In the genomic region with DNA sequence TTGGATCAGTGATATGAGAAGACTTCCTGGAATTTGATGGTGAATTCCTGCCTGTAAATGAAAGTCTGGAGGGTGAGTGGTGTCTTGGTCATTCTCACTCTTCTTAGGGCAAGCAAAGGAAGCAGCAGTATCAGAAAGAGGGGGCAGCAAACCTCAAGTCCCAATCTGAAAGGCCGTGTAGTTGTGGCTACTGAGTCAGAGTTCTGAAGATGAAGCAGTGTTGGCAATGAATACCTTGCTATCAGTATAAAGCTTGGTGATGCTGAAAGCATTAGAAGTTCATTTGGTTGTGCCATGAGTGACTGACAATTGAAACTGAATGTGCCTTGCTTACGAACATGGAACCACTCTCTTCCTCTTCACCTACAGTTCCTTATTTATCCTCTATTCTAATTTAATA, we compare ENCODE assay signal across 34 cellular contexts. TPM values are rescaled to one million over a fixed set of nuclear protein-coding genes. Genes with fewer than 3 reads are reported as not detected.
"Had no signal": no experiment of that assay in that cellular context is flagged by ENCODE, and none has a peak within 500 bp of the region (broad histone marks: within the 10 kb centered on the region; RNA-seq: fewer than 3 reads in every experiment).

No MANE protein-coding gene starts in this region.

- H3K79me2 ChIP-seq: parathyroid adenoma had no signal

- H3K9ac ChIP-seq: neural progenitor cell, parathyroid adenoma had no signal

- H3K4me1 Mint-ChIP-seq: natural killer cell, nephron had no signal

- H3K27me3 Mint-ChIP-seq: progenitor cell of endocrine pancreas; stimulated activated naive B cell treated with anti-CD40 and anti-IgM and Interleukin-4, amounts not matched to agents 10 μg/mL and 1 μg/mL and 100 μg/mL, for 72 hours; stimulated activated naive CD8-positive, alpha-beta T cell treated with anti-CD3 and anti-CD28 coated beads, Interleukin-15, Interleukin-2, amounts not matched to agents 100 ng/mL and 50 ng/mL, for 24 hours had no signal

- H3K4me3 Mint-ChIP-seq: natural killer cell; nephron; neural progenitor cell; stimulated activated naive B cell treated with anti-CD40 and anti-IgM and Interleukin-4, amounts not matched to agents 10 μg/mL and 1 μg/mL and 100 μg/mL, for 72 hours; stimulated activated naive CD8-positive, alpha-beta T cell treated with anti-CD3 and anti-CD28 coated beads, Interleukin-15, Interleukin-2, amounts not matched to agents 100 ng/mL and 50 ng/mL, for 24 hours had no signal

- H3K36me3 ChIP-seq: neural progenitor cell, ovary, right lobe of liver, sigmoid colon, spleen, stomach, thoracic aorta, thyroid gland, tibial nerve, upper lobe of left lung, vagina had no signal

- H3K27ac ChIP-seq: neural progenitor cell, ovary, parathyroid adenoma, psoas muscle, right lobe of liver, sigmoid colon, skin epidermis, spleen, stomach, thoracic aorta, thyroid gland, tibial nerve, upper lobe of left lung, vagina had no signal

- H3K27ac Mint-ChIP-seq: natural killer cell; nephron; neural progenitor cell; progenitor cell of endocrine pancreas; stimulated activated naive B cell treated with anti-CD40 and anti-IgM and Interleukin-4, amounts not matched to agents 10 μg/mL and 1 μg/mL and 100 μg/mL, for 72 hours; stimulated activated naive CD8-positive, alpha-beta T cell treated with anti-CD3 and anti-CD28 coated beads, Interleukin-15, Interleukin-2, amounts not matched to agents 100 ng/mL and 50 ng/mL, for 24 hours had no signal

- DNase-seq: natural killer cell; occipital lobe; ovary; posterior cingulate gyrus; psoas muscle; right cardiac atrium; right lobe of liver; sigmoid colon; spleen; stimulated activated CD4-positive, alpha-beta T cell treated with anti-CD3 and anti-CD28 coated beads, Interleukin-12 subunit alpha, Interleukin-12 subunit beta, amount 100 ng/mL, for 4 hours; stimulated activated CD4-positive, alpha-beta T cell treated with anti-CD3 and anti-CD28 coated beads, Interleukin-1b, Interleukin-23, amount 100 ng/mL, for 48 hours; stimulated activated CD4-positive, alpha-beta T cell treated with anti-CD3 and anti-CD28 coated beads, Interleukin-4, amount 100 ng/mL, for 1 hour; stimulated activated CD4-positive, alpha-beta T cell treated with anti-CD3 and anti-CD28 coated beads, Interleukin-4, amount 100 ng/mL, for 4 hours; stimulated activated CD8-positive, alpha-beta memory T cell treated with anti-CD3 and anti-CD28 coated beads, Interleukin-4, amount 100 ng/mL, for 48 hours; stimulated activated naive B cell treated with anti-CD40 and anti-IgM and Interleukin-4, amounts not matched to agents 10 μg/mL and 1 μg/mL and 100 μg/mL, for 72 hours; stimulated activated naive CD4-positive, alpha-beta T cell treated with Interleukin-2 at 50 U/mL for 16 hours; stomach; thyroid gland; trophoblast cell; upper lobe of left lung had no signal

- H3K9me3 ChIP-seq: ovary, psoas muscle, right lobe of liver, stomach, thoracic aorta, thyroid gland, tibial nerve, upper lobe of left lung, vagina had no signal

- H3K4me3 ChIP-seq: neural progenitor cell, ovary, psoas muscle, right lobe of liver, sigmoid colon, skin epidermis, smooth muscle cell, spleen, stomach, thoracic aorta, thyroid gland, tibial nerve, upper lobe of left lung, vagina had no signal

- H3K4me1 ChIP-seq: neural progenitor cell, parathyroid adenoma, psoas muscle, right lobe of liver, sigmoid colon, spleen, stomach, thyroid gland, tibial nerve, upper lobe of left lung, vagina had no signal

- H3K27me3 ChIP-seq: neural progenitor cell, ovary, right lobe of liver, sigmoid colon, spleen, stomach, thyroid gland, tibial nerve, upper lobe of left lung, vagina had no signal

- H2AFZ ChIP-seq: neural progenitor cell, parathyroid adenoma had no signal

- H3K4me2 ChIP-seq: neural progenitor cell, smooth muscle cell had no signal

- H3K36me3 Mint-ChIP-seq: natural killer cell; stimulated activated naive B cell treated with anti-CD40 and anti-IgM and Interleukin-4, amounts not matched to agents 10 μg/mL and 1 μg/mL and 100 μg/mL, for 72 hours had no signal

- ATAC-seq: natural killer cell, psoas muscle, right cardiac atrium, right lobe of liver had no signal

RNA-seq across cellular contexts. Expression of gene GLRA3, which starts 35.0 kb away (rescaled TPM):
- total RNA-seq: natural killer cell, osteoblast, ovary, renal cortical epithelial cell, right cardiac atrium, right lobe of liver, smooth muscle cell, thoracic aorta, thyroid gland, tibial nerve, ureter, vagina had no signal

RNA-seq across cellular contexts. Expression of gene ADAM29, which starts 54.1 kb away (rescaled TPM):
- total RNA-seq: natural killer cell, osteoblast, ovary, progenitor cell of endocrine pancreas, psoas muscle, renal cortical epithelial cell, right cardiac atrium, right lobe of liver, sigmoid colon, smooth muscle cell, spleen, stomach, subcutaneous adipose tissue, thoracic aorta, tibial nerve, upper lobe of left lung, ureter, vagina had no signal
